11 cellular contexts compared by ENCODE assay signal in the genomic region with DNA sequence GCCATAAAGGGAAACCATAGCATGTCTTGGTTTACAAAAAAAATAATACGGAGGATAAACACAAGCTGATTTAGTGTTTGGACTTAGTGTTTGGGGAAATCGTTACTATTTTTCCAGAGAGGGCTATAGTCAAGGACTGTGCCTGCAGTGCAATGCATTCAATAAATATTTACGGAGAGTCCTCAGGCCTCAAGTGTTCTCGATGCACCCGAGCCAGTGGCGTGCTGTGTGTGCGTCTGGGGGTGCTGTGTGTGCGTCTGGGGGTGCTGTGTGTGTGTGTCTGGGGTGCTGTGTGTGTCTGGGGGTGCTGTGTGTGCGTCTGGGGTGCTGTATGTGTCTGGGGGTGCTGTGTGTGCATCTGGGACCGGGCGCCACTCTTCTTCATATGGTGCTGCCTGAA.
A peak's percentile ranks its signal among the peaks of the same experiment; 100 is the strongest.
DNase-seq lines count a peak whose midpoint lies in the region; ATAC-seq, FAIRE-seq and TF ChIP-seq lines count a peak whose summit lies in the region.
"Had no signal": no experiment of that assay in that cellular context is flagged by ENCODE, and none has a peak within 500 bp of the region (broad histone marks: within the 10 kb centered on the region; RNA-seq: fewer than 3 reads in every experiment).

No MANE protein-coding gene starts in this region.

- peaks cover 3% of the 10 kb centered on the region for H3F3A ChIP-seq in smooth muscle cell (ENCODE audit: low read depth)

- no peaks in the 10 kb centered on the region for H3K36me3 ChIP-seq in smooth muscle cell (ENCODE audit: low read depth)
- no peaks in the 10 kb centered on the region for H3K36me3 ChIP-seq in pancreas

- no peak for FAIRE-seq in pancreas (lab: Jason Lieb, UNC)
- FAIRE-seq: frontal cortex had no signal

- H3K4me1 Mint-ChIP-seq in brain, result peaks cover 4% of the 10 kb centered on the region

- H3K9ac ChIP-seq in smooth muscle cell (ENCODE audit: low read depth), result no peak overlapping the region

- DNase-seq in smooth muscle cell (lab: John Stamatoyannopoulos, UW; ENCODE audit: unreplicated experiment) (no peak), NCI-H748 (lab: John Stamatoyannopoulos, UW; ENCODE audit: unreplicated experiment) (no peak), pancreas (no peak)
- DNase-seq in effector CD4-positive, alpha-beta T cell, result no peak
- DNase-seq: activated naive CD8-positive, alpha-beta T cell treated with anti-CD3 and anti-CD28 coated beads, Interleukin-2, amount 50 U/mL, for 24 hours; NCI-H146; stimulated activated naive CD4-positive, alpha-beta T cell had no signal

- ATAC-seq in GM18511 (IDR thresholded peaks at IDR 0.05; ENCODE audit: unreplicated experiment), result peak; percentile 29
- peak; percentile 16 for ATAC-seq in HG03045 (IDR thresholded peaks at IDR 0.05; ENCODE audit: unreplicated experiment)
- no peak for ATAC-seq in pancreas

- intact Hi-C loops in pancreas (cut with DNase I), result loop anchor here in 2 of 3 donors (10.0 kb wide), 3 partner anchors 348 to 408 kb away; no protein-coding TSS in a partner anchor

- peaks cover 6% of the 10 kb centered on the region for H3K27me3 Mint-ChIP-seq in brain

- H3K79me2 ChIP-seq in smooth muscle cell (ENCODE audit: low read depth), result no peaks in the 10 kb centered on the region

- H3K9me3 ChIP-seq in smooth muscle cell (replicated peaks; ENCODE audit: low read depth) (no peaks in the 10 kb centered on the region), pancreas (no peaks in the 10 kb centered on the region)

- no peaks in the 10 kb centered on the region for H3K27me3 ChIP-seq in smooth muscle cell (ENCODE audit: low read depth)
- H3K27me3 ChIP-seq in pancreas, result no peaks in the 10 kb centered on the region

- H4K20me1 ChIP-seq in smooth muscle cell (ENCODE audit: low read depth), result no peaks in the 10 kb centered on the region

- 87% methylated on average over 11 of the region's 11 CpGs for WGBS in smooth muscle cell (ENCODE audit: low lambda C conversion rate)
- WGBS in pancreas, 2 donors, result 77 to 81% methylated on average over 11 of the region's 11 CpGs

- no peak overlapping the region for H3K4me3 ChIP-seq in smooth muscle cell
- H3K4me3 ChIP-seq in pancreas, result no peak overlapping the region

- H3K9me3 Mint-ChIP-seq in brain, result peaks cover 0 to 2% (median 0%) of the 10 kb centered on the region in 5 experiments
- H3K9me3 Mint-ChIP-seq: activated naive CD8-positive, alpha-beta T cell treated with anti-CD3 and anti-CD28 coated beads, Interleukin-2, amount 50 U/mL, for 24 hours had no signal

- H3K4me1 ChIP-seq in smooth muscle cell (ENCODE audit: low read depth), result no peaks in the 10 kb centered on the region
- H3K4me1 ChIP-seq in pancreas, result no peaks in the 10 kb centered on the region

- H3K27ac Mint-ChIP-seq in brain, result peak overlapping the region in 3 of 5 experiments; percentile 16 to 59 (median 16)
- H3K27ac Mint-ChIP-seq: activated naive CD8-positive, alpha-beta T cell treated with anti-CD3 and anti-CD28 coated beads, Interleukin-2, amount 50 U/mL, for 24 hours had no signal

- H2AFZ ChIP-seq in smooth muscle cell (ENCODE audit: low read depth), result no peak overlapping the region

- H3K36me3 Mint-ChIP-seq in brain, result no peaks in the 10 kb centered on the region

- no peak for TF ChIP-seq CTCF in brain (conservative IDR thresholded peaks at IDR 0.05)
- TF ChIP-seq CTCF in smooth muscle cell (IDR thresholded peaks at IDR 0.05; ENCODE audit: borderline replicate concordance, insufficient read depth, poor library complexity, severe bottlenecking), result no peak
- no peak for TF ChIP-seq CTCF in pancreas (IDR thresholded peaks at IDR 0.05)

- H3K4me3 Mint-ChIP-seq in brain, result no peak overlapping the region
- H3K4me3 Mint-ChIP-seq: activated naive CD8-positive, alpha-beta T cell treated with anti-CD3 and anti-CD28 coated beads, Interleukin-2, amount 50 U/mL, for 24 hours had no signal

- H3K4me2 ChIP-seq in smooth muscle cell, result peak overlapping the region; percentile 76

- H3K27ac ChIP-seq in smooth muscle cell (ENCODE audit: low read depth), result no peak overlapping the region
- H3K27ac ChIP-seq in pancreas, result no peak overlapping the region

Comparison
In these comparisons a context has a peak if more than half of its experiments do, and no peak if none do; other contexts are left out.
1. ATAC-seq: peak in GM18511 (single experiment) and HG03045 (single experiment); none in pancreas (0 of 4).